13 cellular contexts compared by ENCODE assay signal in the genomic region with DNA sequence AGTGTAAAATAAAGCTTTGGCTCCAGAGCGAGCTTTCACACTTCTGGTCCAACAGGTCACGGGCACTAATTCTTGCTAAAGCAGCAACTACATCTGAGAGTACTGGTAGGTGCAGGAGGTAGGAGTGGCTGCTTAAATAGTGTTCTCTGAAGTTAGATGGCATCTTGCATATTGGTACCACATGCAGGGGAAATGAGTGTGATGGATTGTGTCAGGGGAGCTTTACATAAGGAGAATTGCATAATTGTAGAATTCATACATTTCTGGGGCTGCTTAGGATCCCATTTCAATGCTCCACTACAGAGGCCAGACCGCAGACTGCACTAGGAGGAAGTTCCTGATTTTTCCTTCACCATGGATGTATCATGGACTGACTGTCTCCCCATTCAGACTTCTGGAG.
"Had no signal": no experiment of that assay in that cellular context is flagged by ENCODE, and none has a peak within 500 bp of the region (broad histone marks: within the 10 kb centered on the region; RNA-seq: fewer than 3 reads in every experiment).

No MANE protein-coding gene starts in this region.

- DNase-seq: activated CD4-positive, alpha-beta T cell treated with anti-CD3 and anti-CD28 coated beads for 36 hours; activated CD8-positive, alpha-beta memory T cell treated with anti-CD3 and anti-CD28 coated beads, Interleukin-2, amount 50 U/mL, for 4 hours; activated CD8-positive, alpha-beta T cell treated with anti-CD3 and anti-CD28 coated beads for 36 hours; activated naive CD8-positive, alpha-beta T cell treated with anti-CD3 and anti-CD28 coated beads, Interleukin-2, amount 10 ng/mL, durations not matched to agents 7 days and 5 days; activated T-cell treated with anti-CD3 and anti-CD28 coated beads, Interleukin-2, amount 50 U/mL, for 72 hours; cortex of kidney; effector memory CD8-positive, alpha-beta T cell; natural killer cell; right cardiac atrium; T-helper 9 cell; WERI-Rb-1 had no signal

- ATAC-seq: activated CD4-positive, alpha-beta T cell treated with anti-CD3 and anti-CD28 coated beads for 36 hours; activated CD8-positive, alpha-beta T cell treated with anti-CD3 and anti-CD28 coated beads for 36 hours; activated T-cell treated with anti-CD3 and anti-CD28 coated beads, Interleukin-2, amount 50 U/mL, for 72 hours; effector memory CD8-positive, alpha-beta T cell; natural killer cell; stimulated activated effector memory CD8-positive, alpha-beta T cell treated with anti-CD3 and anti-CD28 coated beads, Interleukin-12 subunit alpha, Interleukin-12 subunit beta, amount 100 ng/mL, for 72 hours had no signal

- H3K4me3 ChIP-seq: smooth muscle cell had no signal

- H3K27ac ChIP-seq: WERI-Rb-1 had no signal

- H3K36me3 ChIP-seq: WERI-Rb-1 had no signal
